Comparison of ENCODE assay signal across 19 cellular contexts in genomic region chr10:126250045-126250444, GRCh38.
DNase-seq lines count a peak whose midpoint lies in the region; ATAC-seq and TF ChIP-seq lines count a peak whose summit lies in the region.
"Had no signal": no experiment of that assay in that cellular context is flagged by ENCODE, and none has a peak within 500 bp of the region (broad histone marks: within the 10 kb centered on the region; RNA-seq: fewer than 3 reads in every experiment).

No MANE protein-coding gene starts in this region.

- peaks cover 18% of the 10 kb centered on the region for H3K9me3 Mint-ChIP-seq in WTC11

- H3K4me3 Mint-ChIP-seq in WTC11: no peak overlapping the region

- BruUV-seq in mammary epithelial cell (replicated peaks; lab: Mats Ljungman, UMichigan): no TSS peak

- TF ChIP-seq CTCF in breast epithelium (IDR thresholded peaks at IDR 0.05) (no peak), mammary epithelial cell (conservative IDR thresholded peaks at IDR 0.05 in 1 of 2, IDR thresholded peaks at IDR 0.05 in 1 of 2; ENCODE audit: extremely low read depth in 1 of 2, insufficient read depth in 1 of 2, low read depth in 1 of 2, low read length in 2 of 2) (no peak), WTC11 (IDR thresholded peaks at IDR 0.05) (no peak)

- H3K4me2 ChIP-seq in mammary epithelial cell (ENCODE audit: insufficient read depth, low read depth, low read length): no peak overlapping the region
- H3K4me2 ChIP-seq: BLaER1 treated with 17β-estradiol and CSF1 and Interleukin-3, amounts not matched to agents 10 nM and 100 nM had no signal

- H3K9ac ChIP-seq in mammary epithelial cell (ENCODE audit: insufficient read depth, low read length): no peak overlapping the region
- H3K9ac ChIP-seq: BLaER1 treated with 17β-estradiol and CSF1 and Interleukin-3, amounts not matched to agents 10 nM and 100 nM had no signal

- H3K36me3 ChIP-seq in breast epithelium: no peaks in the 10 kb centered on the region
- no peaks in the 10 kb centered on the region for H3K36me3 ChIP-seq in mammary epithelial cell (ENCODE audit: insufficient read depth, low read length)
- H3K36me3 ChIP-seq: BLaER1 treated with 17β-estradiol and CSF1 and Interleukin-3, amounts not matched to agents 10 nM and 100 nM; Peyer's patch had no signal

- ATAC-seq in WTC11 (no peak), HG02763 (IDR thresholded peaks at IDR 0.05; ENCODE audit: unreplicated experiment) (no peak), HG03571 (IDR thresholded peaks at IDR 0.05; ENCODE audit: unreplicated experiment) (no peak)
- ATAC-seq: HCT116 had no signal

- H4K20me1 ChIP-seq in mammary epithelial cell (ENCODE audit: insufficient read depth, low read length): no peaks in the 10 kb centered on the region
- H4K20me1 ChIP-seq: BLaER1 treated with 17β-estradiol and CSF1 and Interleukin-3, amounts not matched to agents 10 nM and 100 nM had no signal

- H3K27me3 ChIP-seq in breast epithelium (no peaks in the 10 kb centered on the region), mammary epithelial cell (ENCODE audit: insufficient read depth, low read length) (no peaks in the 10 kb centered on the region)
- H3K27me3 ChIP-seq: BLaER1 treated with 17β-estradiol and CSF1 and Interleukin-3, amounts not matched to agents 10 nM and 100 nM; MG63; Peyer's patch had no signal

- no peak for DNase-seq in breast epithelium (ENCODE audit: low spot score in 2 of 2)
- DNase-seq in mammary epithelial cell: no peak
- DNase-seq in WTC11 (ENCODE audit: low spot score): no peak
- peak; percentile 43 for DNase-seq in iris pigment epithelial cell (ENCODE audit: low read depth)
- no peak for DNase-seq in stimulated activated CD4-positive, alpha-beta T cell treated with anti-CD3 and anti-CD28 coated beads, Interleukin-12 subunit alpha, Interleukin-12 subunit beta, amount 100 ng/mL, for 4 hours
- no peak for DNase-seq in activated CD4-positive, alpha-beta T cell treated with anti-CD3 and anti-CD28 coated beads for 48 hours
- DNase-seq: 8988T, EL, KG1, MG63, NCI-H1092 treated with DMSO at 0.1 percent for 48 hours, NCI-H187, NCI-H510A, Peyer's patch, Right ventricle myocardium superior had no signal

- H3K4me3 ChIP-seq in breast epithelium (no peak overlapping the region), mammary epithelial cell (replicated peaks in 1 of 3; ENCODE audit: insufficient read depth in 1 of 3, low read depth in 2 of 3, low read length in 3 of 3) (no peak overlapping the region)
- H3K4me3 ChIP-seq: BLaER1 treated with 17β-estradiol and CSF1 and Interleukin-3, amounts not matched to agents 10 nM and 100 nM; MG63; Peyer's patch had no signal

- intact Hi-C loops in breast epithelium (cut with DNase I; ENCODE audit: low total_unique reads) (no loop called here), mammary epithelial cell (cut with micrococcal nuclease) (no loop called here)

- dilution Hi-C loops in mammary epithelial cell (cut with HindIII; ENCODE audit: low sequenced_read_pairs): no loop called here

- H3K4me1 Mint-ChIP-seq in WTC11: peaks cover 6% of the 10 kb centered on the region

- peak overlapping the region; percentile 34 to 76 for H3K27ac ChIP-seq in breast epithelium
- no peak overlapping the region for H3K27ac ChIP-seq in mammary epithelial cell (ENCODE audit: insufficient read depth, low read depth, low read length)
- H3K27ac ChIP-seq: BLaER1 treated with 17β-estradiol and CSF1 and Interleukin-3, amounts not matched to agents 10 nM and 100 nM; Peyer's patch had no signal

- H3K4me1 ChIP-seq in breast epithelium (peaks cover 4 to 12% of the 10 kb centered on the region in 2 donors), mammary epithelial cell (ENCODE audit: insufficient read depth, low read length) (peaks cover 22% of the 10 kb centered on the region)
- H3K4me1 ChIP-seq: BLaER1 treated with 17β-estradiol and CSF1 and Interleukin-3, amounts not matched to agents 10 nM and 100 nM had no signal

- no peak for TF ChIP-seq POLR2A in breast epithelium (IDR thresholded peaks at IDR 0.05)

- WGBS in mammary epithelial cell (ENCODE audit: low coverage, missing lambda C conversion rate): 56% methylated on average over 5 of the region's 5 CpGs

- POLR2A ChIA-PET in WTC11 (lab: Charles Lee): no interaction called here

- CTCF ChIA-PET in mammary epithelial cell (lab: Charles Lee; ENCODE audit: low non-redundant PET) (no interaction called here), WTC11 (lab: Charles Lee) (interaction anchor here (0.5 kb wide), 1 partner anchor 382 kb away, joined by 4 read pairs; no protein-coding TSS in a partner anchor)

- no peak overlapping the region for H2AFZ ChIP-seq in mammary epithelial cell (ENCODE audit: low read depth, low read length)

- H3K79me2 ChIP-seq in mammary epithelial cell (ENCODE audit: insufficient read depth, low read length): no peaks in the 10 kb centered on the region

- peaks cover 7% of the 10 kb centered on the region; the same call in 1 of the 2 replicates for H3K36me3 Mint-ChIP-seq in WTC11

- no peaks in the 10 kb centered on the region for H3K9me3 ChIP-seq in breast epithelium
- no peaks in the 10 kb centered on the region for H3K9me3 ChIP-seq in mammary epithelial cell (replicated peaks; ENCODE audit: insufficient read depth, low read length)
- H3K9me3 ChIP-seq: MG63, Peyer's patch had no signal

- no peaks in the 10 kb centered on the region for H3K27me3 Mint-ChIP-seq in WTC11 (ENCODE audit: low read depth)

- in situ Hi-C loops in mammary epithelial cell (cut with MboI; ENCODE audit: low sequenced_read_pairs in 2 of 2): no loop called here

- H3K27ac Mint-ChIP-seq in WTC11: 0 out of 2 replicates have a peak overlapping the region, but pooled peaks have one; percentile 64

TF ChIP-seq in WTC11, 78 proteins besides CTCF, POLR2A, EP300 and RAD21 (continues in another document):
- no peak for TF ChIP-seq CDX4 (CRISPR knock-in tag; IDR thresholded peaks at IDR 0.05; ENCODE audit: borderline replicate concordance)
- TF ChIP-seq STAT6 (CRISPR knock-in tag; conservative IDR thresholded peaks at IDR 0.05; ENCODE audit: low read depth): no peak
- TF ChIP-seq IRF1 (CRISPR knock-in tag; IDR thresholded peaks at IDR 0.05): no peak
- TF ChIP-seq GTF2I (CRISPR knock-in tag; conservative IDR thresholded peaks at IDR 0.05): no peak
- no peak for TF ChIP-seq TEAD1 (CRISPR knock-in tag; IDR thresholded peaks at IDR 0.05)
- TF ChIP-seq ZNF396 (CRISPR knock-in tag; IDR thresholded peaks at IDR 0.05; ENCODE audit: borderline replicate concordance): no peak
- TF ChIP-seq ERG (CRISPR knock-in tag; IDR thresholded peaks at IDR 0.05): no peak
- no peak for TF ChIP-seq MLX (CRISPR knock-in tag; IDR thresholded peaks at IDR 0.05)
- TF ChIP-seq ZMAT4 (CRISPR knock-in tag; IDR thresholded peaks at IDR 0.05): no peak
